1 cellular context compared by ENCODE assay signal in the genomic region with DNA sequence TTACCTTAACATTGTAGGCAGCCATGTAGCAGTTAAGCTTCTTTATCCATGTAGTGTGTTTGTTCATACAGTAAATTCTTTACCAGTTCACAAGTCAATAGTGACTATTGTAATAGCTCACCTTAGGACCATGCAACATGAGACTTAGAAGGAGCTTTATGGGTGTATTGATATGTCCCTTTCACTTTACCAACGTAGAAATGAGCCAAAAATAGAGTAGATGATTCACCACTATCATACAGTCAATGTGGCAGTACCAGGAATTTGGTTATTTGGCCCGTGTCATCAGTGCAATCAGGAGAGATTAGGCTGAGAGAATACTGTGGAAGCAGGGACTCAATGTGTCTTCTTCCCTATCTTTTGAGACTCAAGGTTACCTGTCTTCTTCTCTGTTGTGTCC.
TF ChIP-seq lines count a peak whose summit lies in the region.

No MANE protein-coding gene starts in this region.

TF ChIP-seq in GM12878, 131 proteins besides CTCF, POLR2A, EP300 and RAD21:
- TF ChIP-seq PAX8 (IDR thresholded peaks at IDR 0.05) (no peak), ZBED1 (IDR thresholded peaks at IDR 0.05; ENCODE audit: borderline replicate concordance) (no peak), CREB1 (IDR thresholded peaks at IDR 0.05; ENCODE audit: low read depth) (no peak)
- TF ChIP-seq, protein P1, sequence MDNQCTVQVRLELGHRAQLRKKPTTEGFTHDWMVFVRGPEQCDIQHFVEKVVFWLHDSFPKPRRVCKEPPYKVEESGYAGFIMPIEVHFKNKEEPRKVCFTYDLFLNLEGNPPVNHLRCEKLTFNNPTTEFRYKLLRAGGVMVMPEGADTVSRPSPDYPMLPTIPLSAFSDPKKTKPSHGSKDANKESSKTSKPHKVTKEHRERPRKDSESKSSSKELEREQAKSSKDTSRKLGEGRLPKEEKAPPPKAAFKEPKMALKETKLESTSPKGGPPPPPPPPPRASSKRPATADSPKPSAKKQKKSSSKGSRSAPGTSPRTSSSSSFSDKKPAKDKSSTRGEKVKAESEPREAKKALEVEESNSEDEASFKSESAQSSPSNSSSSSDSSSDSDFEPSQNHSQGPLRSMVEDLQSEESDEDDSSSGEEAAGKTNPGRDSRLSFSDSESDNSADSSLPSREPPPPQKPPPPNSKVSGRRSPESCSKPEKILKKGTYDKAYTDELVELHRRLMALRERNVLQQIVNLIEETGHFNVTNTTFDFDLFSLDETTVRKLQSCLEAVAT (IDR thresholded peaks at IDR 0.05): no peak
- TF ChIP-seq, protein P2, sequence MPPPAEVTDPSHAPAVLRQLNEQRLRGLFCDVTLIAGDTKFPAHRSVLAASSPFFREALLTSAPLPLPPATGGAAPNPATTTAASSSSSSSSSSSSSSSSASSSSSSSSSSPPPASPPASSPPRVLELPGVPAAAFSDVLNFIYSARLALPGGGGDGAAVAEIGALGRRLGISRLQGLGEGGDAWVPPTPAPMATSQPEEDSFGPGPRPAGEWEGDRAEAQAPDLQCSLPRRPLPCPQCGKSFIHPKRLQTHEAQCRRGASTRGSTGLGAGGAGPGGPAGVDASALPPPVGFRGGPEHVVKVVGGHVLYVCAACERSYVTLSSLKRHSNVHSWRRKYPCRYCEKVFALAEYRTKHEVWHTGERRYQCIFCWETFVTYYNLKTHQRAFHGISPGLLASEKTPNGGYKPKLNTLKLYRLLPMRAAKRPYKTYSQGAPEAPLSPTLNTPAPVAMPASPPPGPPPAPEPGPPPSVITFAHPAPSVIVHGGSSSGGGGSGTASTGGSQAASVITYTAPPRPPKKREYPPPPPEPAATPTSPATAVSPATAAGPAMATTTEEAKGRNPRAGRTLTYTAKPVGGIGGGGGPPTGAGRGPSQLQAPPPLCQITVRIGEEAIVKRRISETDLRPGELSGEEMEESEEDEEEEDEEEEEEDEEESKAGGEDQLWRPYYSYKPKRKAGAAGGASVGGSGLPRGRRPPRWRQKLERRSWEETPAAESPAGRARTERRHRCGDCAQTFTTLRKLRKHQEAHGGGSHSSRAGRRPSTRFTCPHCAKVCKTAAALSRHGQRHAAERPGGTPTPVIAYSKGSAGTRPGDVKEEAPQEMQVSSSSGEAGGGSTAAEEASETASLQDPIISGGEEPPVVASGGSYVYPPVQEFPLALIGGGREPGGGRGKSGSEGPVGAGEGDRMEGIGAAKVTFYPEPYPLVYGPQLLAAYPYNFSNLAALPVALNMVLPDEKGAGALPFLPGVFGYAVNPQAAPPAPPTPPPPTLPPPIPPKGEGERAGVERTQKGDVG (CRISPR knock-in tag; IDR thresholded peaks at IDR 0.05): no peak
TF ChIP-seq in GM12878: peak in this region for 0.
